9 cellular contexts compared by ENCODE assay signal in genomic region chr7:144323359-144323758, GRCh38. TPM values are rescaled to one million over a fixed set of nuclear protein-coding genes. Genes with fewer than 3 reads are reported as not detected.
"Had no signal": no experiment of that assay in that cellular context is flagged by ENCODE, and none has a peak within 500 bp of the region (broad histone marks: within the 10 kb centered on the region; RNA-seq: fewer than 3 reads in every experiment).

No MANE protein-coding gene starts in this region.

RNA-seq across cellular contexts. Expression of gene OR2A1, which starts 11.1 kb away (rescaled TPM):
- total RNA-seq: activated B cell treated with CpG ODN at 0.5 μM for 24 hours; activated CD8-positive, alpha-beta memory T cell treated with anti-CD3 and anti-CD28 coated beads, Interleukin-2, amount 10 ng/mL, durations not matched to agents 7 days and 5 days; activated CD8-positive, alpha-beta T cell treated with anti-CD3 and anti-CD28 coated beads, Interleukin-2, amount 10 ng/mL, durations not matched to agents 7 days and 5 days; activated T-helper 2 cell treated with anti-CD3 and anti-CD28 coated beads, Interferon-gamma antibody, Interleukin-2, Interleukin-4, amounts not matched to agents 10 μg/mL and 5 μg/mL and 100 μg/mL, durations not matched to agents 14 hours and 24 hours and 36 hours; astrocyte; body of pancreas; T-cell; T-helper 1 cell treated with Interleukin-12 subunit alpha and Interleukin-12 subunit beta and Interleukin-4 antibody, amounts not matched to agents 30 ng/mL and 1 ng/mL, for 36 hours; T-helper 17 cell had no signal

RNA-seq across cellular contexts. Expression of gene CTAGE8, which starts 54.3 kb away (rescaled TPM):
- total RNA-seq: activated CD8-positive, alpha-beta memory T cell treated with anti-CD3 and anti-CD28 coated beads, Interleukin-2, amount 10 ng/mL, durations not matched to agents 7 days and 5 days had no signal
